ENCODE assay signal across 8 cellular contexts in the genomic region with DNA sequence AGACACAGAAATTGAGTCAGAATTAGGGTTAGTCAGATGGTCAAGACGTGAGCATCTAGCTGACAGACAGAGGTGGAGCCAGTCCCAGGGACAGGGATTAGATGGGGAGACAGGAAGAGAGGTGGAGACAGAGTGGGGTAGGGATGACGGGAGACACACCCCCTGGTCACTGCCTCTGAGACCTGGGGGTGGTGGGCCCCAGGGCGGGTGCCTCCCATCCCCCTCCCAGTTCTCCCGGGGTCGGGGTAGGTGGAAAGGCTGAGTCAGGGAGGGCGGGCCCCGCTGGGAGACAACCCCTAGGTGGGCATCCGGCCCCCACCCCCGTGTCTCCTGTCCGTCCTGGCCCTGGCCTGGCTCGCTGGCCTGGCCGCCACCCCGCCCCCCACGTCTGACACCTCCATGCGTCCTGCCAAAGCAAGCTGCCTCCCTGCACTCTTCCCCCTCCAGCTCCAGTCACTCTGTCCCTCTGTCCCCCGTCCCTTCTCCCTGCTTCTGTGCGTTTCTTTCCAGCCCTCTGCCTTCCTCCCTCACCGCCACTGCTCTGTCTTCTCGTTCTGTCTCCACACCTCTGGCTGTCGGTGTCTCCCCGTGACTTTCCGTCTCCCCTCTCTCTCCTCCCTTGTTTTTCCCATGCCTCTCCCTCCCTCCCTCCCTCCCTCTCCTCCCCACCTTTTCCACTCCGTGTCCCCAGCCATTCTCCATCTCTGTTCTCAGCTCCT. TPM values are rescaled to one million over a fixed set of nuclear protein-coding genes. Genes with fewer than 3 reads are reported as not detected.
DNase-seq lines count a peak whose midpoint lies in the region; ATAC-seq, FAIRE-seq and TF ChIP-seq lines count a peak whose summit lies in the region.

No MANE protein-coding gene starts in this region.

- FAIRE-seq in small intestine (lab: Jason Lieb, UNC), result no peak

- H3K4me3 ChIP-seq in small intestine (ENCODE audit: low read depth in 1 of 2, low read length in 2 of 2), result no peak overlapping the region

- CTCF ChIA-PET in CD4-positive, alpha-beta T cell (lab: Charles Lee), result no interaction called here

- ATAC-seq in CD4-positive, alpha-beta T cell (ENCODE audit: poor library complexity), result no peak
- no peak for ATAC-seq in stimulated activated naive B cell treated with anti-CD40 and anti-IgM and Interleukin-4, amounts not matched to agents 10 μg/mL and 1 μg/mL and 100 μg/mL, for 72 hours (replicated peaks)

- POLR2A ChIA-PET in CD4-positive, alpha-beta T cell (lab: Charles Lee), result interaction anchor here (0.7 to 5.6 kb wide), 5 partner anchors 17 to 27 kb away, joined by 3 to 106 read pairs (median 3); a partner anchor contains a TSS

- H3K4me1 ChIP-seq in small intestine (ENCODE audit: control insufficient read depth in 2 of 2, insufficient read depth in 1 of 2, low read depth in 1 of 2, low read length in 1 of 2), result peaks cover 0 to 7% of the 10 kb centered on the region in 2 donors

- H3K27me3 Mint-ChIP-seq in CD4-positive, alpha-beta T cell, result no peaks in the 10 kb centered on the region
- H3K27me3 Mint-ChIP-seq in brain, result peaks cover 5% of the 10 kb centered on the region
- H3K27me3 Mint-ChIP-seq in stimulated activated naive B cell treated with anti-CD40 and anti-IgM and Interleukin-4, amounts not matched to agents 10 μg/mL and 1 μg/mL and 100 μg/mL, for 72 hours, result no peaks in the 10 kb centered on the region

- WGBS in small intestine, 3 donors, result 7 to 20% (median 19%) methylated on average over 16 to 23 of the region's 23 CpGs

- DNase-seq in CD4-positive, alpha-beta T cell, result peak in 1 of 10 experiments; percentile 23
- DNase-seq in LHCN-M2 (ENCODE audit: low read depth) (peak; percentile 72), islet precursor cell (peak; percentile 99), small intestine (no peak), RPMI8226 (no peak), KG1 (lab: John Stamatoyannopoulos, UW) (no peak)
- DNase-seq in stimulated activated naive B cell treated with anti-CD40 and anti-IgM and Interleukin-4, amounts not matched to agents 10 μg/mL and 1 μg/mL and 100 μg/mL, for 72 hours, result no peak

- no peaks in the 10 kb centered on the region for H3K9me3 Mint-ChIP-seq in CD4-positive, alpha-beta T cell
- H3K9me3 Mint-ChIP-seq in brain, result no peaks in the 10 kb centered on the region
- no peaks in the 10 kb centered on the region for H3K9me3 Mint-ChIP-seq in stimulated activated naive B cell treated with anti-CD40 and anti-IgM and Interleukin-4, amounts not matched to agents 10 μg/mL and 1 μg/mL and 100 μg/mL, for 72 hours

- peaks cover 68% of the 10 kb centered on the region for H3K36me3 Mint-ChIP-seq in CD4-positive, alpha-beta T cell (ENCODE audit: low read depth)
- H3K36me3 Mint-ChIP-seq in brain, result peaks cover 16% of the 10 kb centered on the region
- peaks cover 40 to 66% of the 10 kb centered on the region in 2 donors for H3K36me3 Mint-ChIP-seq in stimulated activated naive B cell treated with anti-CD40 and anti-IgM and Interleukin-4, amounts not matched to agents 10 μg/mL and 1 μg/mL and 100 μg/mL, for 72 hours

- H3K9me3 ChIP-seq in CD4-positive, alpha-beta T cell (ENCODE audit: control insufficient read depth, low read length), result no peaks in the 10 kb centered on the region
- H3K9me3 ChIP-seq in small intestine (ENCODE audit: control insufficient read depth, low read depth), result no peaks in the 10 kb centered on the region

- peak overlapping the region; percentile 94 for H3K27ac Mint-ChIP-seq in CD4-positive, alpha-beta T cell
- H3K27ac Mint-ChIP-seq in brain, result peak overlapping the region; percentile 48 to 90 (median 88)
- H3K27ac Mint-ChIP-seq in stimulated activated naive B cell treated with anti-CD40 and anti-IgM and Interleukin-4, amounts not matched to agents 10 μg/mL and 1 μg/mL and 100 μg/mL, for 72 hours, result peak overlapping the region; percentile 97

- peaks cover 54% of the 10 kb centered on the region for H3K4me1 Mint-ChIP-seq in CD4-positive, alpha-beta T cell (ENCODE audit: low read depth)
- peaks cover 55% of the 10 kb centered on the region for H3K4me1 Mint-ChIP-seq in brain
- H3K4me1 Mint-ChIP-seq in stimulated activated naive B cell treated with anti-CD40 and anti-IgM and Interleukin-4, amounts not matched to agents 10 μg/mL and 1 μg/mL and 100 μg/mL, for 72 hours, result peaks cover 65 to 83% of the 10 kb centered on the region in 2 donors

- no peak for TF ChIP-seq CTCF in CD4-positive, alpha-beta T cell (IDR thresholded peaks at IDR 0.05)
- no peak for TF ChIP-seq CTCF in brain (conservative IDR thresholded peaks at IDR 0.05)

- intact Hi-C loops in CD4-positive, alpha-beta T cell (cut with DNase I, micrococcal nuclease), result loop anchor here in 1 of 2 experiments (5.0 kb wide), 1 partner anchor 37 kb away; a partner anchor contains a TSS

- peak overlapping the region; percentile 17 for H3K27ac ChIP-seq in CD4-positive, alpha-beta T cell (ENCODE audit: low read depth, low read length)
- peak overlapping the region in 1 of 2 donors; percentile 91 for H3K27ac ChIP-seq in small intestine (ENCODE audit: low read depth in 1 of 2, low read length in 1 of 2)

- H3K4me3 Mint-ChIP-seq in CD4-positive, alpha-beta T cell, result peak overlapping the region; percentile 86
- peak overlapping the region; percentile 47 to 81 (median 73) for H3K4me3 Mint-ChIP-seq in brain
- peak overlapping the region; percentile 70 to 73 for H3K4me3 Mint-ChIP-seq in stimulated activated naive B cell treated with anti-CD40 and anti-IgM and Interleukin-4, amounts not matched to agents 10 μg/mL and 1 μg/mL and 100 μg/mL, for 72 hours

- H3K36me3 ChIP-seq in small intestine (ENCODE audit: control insufficient read depth in 2 of 2, insufficient read depth in 2 of 2, low read length in 2 of 2), result peaks cover 2 to 3% of the 10 kb centered on the region in 2 donors

- no peaks in the 10 kb centered on the region for H3K27me3 ChIP-seq in CD4-positive, alpha-beta T cell (ENCODE audit: control insufficient read depth, insufficient read depth, low read length)
- no peaks in the 10 kb centered on the region for H3K27me3 ChIP-seq in small intestine (ENCODE audit: control insufficient read depth in 2 of 2, insufficient read depth in 2 of 2, low read length in 2 of 2)

RNA-seq across cellular contexts. Expression of a gene that starts 15.1 kb away (rescaled TPM):
- total RNA-seq in CD4-positive, alpha-beta T cell, result 10 to 100 TPM; 27.3 to 29.7 TPM
- 10.2 and 15.3 TPM in 2 replicates for total RNA-seq in LHCN-M2 (2014; rRNA removed)
- 16.8 TPM for polyA plus RNA-seq in LHCN-M2 (2012)
- polyA plus RNA-seq in brain (ENCODE audit: insufficient read depth, low read depth, low replicate concordance) (32.4 TPM), small intestine (10 to 100 TPM; 11.1 to 18.0 (median 11.6) TPM)

RNA-seq across cellular contexts. Expression of a gene that starts 28.6 kb away (rescaled TPM):
- total RNA-seq in CD4-positive, alpha-beta T cell, result 100 to 1,000 TPM; 406 to 416 TPM
- 11.6 and 11.7 TPM in 2 replicates for total RNA-seq in LHCN-M2 (2014; rRNA removed)
- polyA plus RNA-seq in LHCN-M2 (2012), result 36.1 TPM
- polyA plus RNA-seq in brain (ENCODE audit: insufficient read depth, low read depth, low replicate concordance) (11.2 TPM), small intestine (10 to 100 TPM in 1 of 3 donors, 1 to 10 TPM in 2; 1.1 to 18.8 (median 7.3) TPM)

RNA-seq across cellular contexts. Expression of a gene that starts 38.9 kb away (rescaled TPM):
- total RNA-seq in CD4-positive, alpha-beta T cell, result 10 to 100 TPM; 21.1 to 26.8 TPM
- 3.7 and 5.3 TPM in 2 replicates for total RNA-seq in LHCN-M2 (2014; rRNA removed)
- polyA plus RNA-seq in LHCN-M2 (2012), result 8.8 TPM
- polyA plus RNA-seq in brain (ENCODE audit: insufficient read depth, low read depth, low replicate concordance) (11.8 TPM), small intestine (1 to 10 TPM; 4.7 to 9.8 (median 6.5) TPM)

RNA-seq across cellular contexts. Expression of a gene that starts 51.3 kb away (rescaled TPM):
- 1 to 10 TPM; 6.8 to 7.7 TPM for total RNA-seq in CD4-positive, alpha-beta T cell
- total RNA-seq in LHCN-M2 (2014; rRNA removed), result 1.2 and 3.5 TPM in 2 replicates
- 1.3 TPM for polyA plus RNA-seq in LHCN-M2 (2012)
- 8.6 TPM for polyA plus RNA-seq in brain (ENCODE audit: insufficient read depth, low read depth, low replicate concordance)
- 1 to 10 TPM; 1.3 to 7.9 (median 2.4) TPM for polyA plus RNA-seq in small intestine

Comparison
In these comparisons a context has a peak if more than half of its experiments do, and no peak if none do; other contexts are left out.
1. DNase-seq: peak in LHCN-M2 (single experiment) and islet precursor cell (single experiment); none in stimulated activated naive B cell treated with anti-CD40 and anti-IgM and Interleukin-4, amounts not matched to agents 10 μg/mL and 1 μg/mL and 100 μg/mL, for 72 hours (single experiment), small intestine (single experiment), RPMI8226 (single experiment) and KG1 (single experiment).
2. RNA of a gene that starts 28.6 kb away (total RNA-seq): 406 to 416 TPM in CD4-positive, alpha-beta T cell; 11.6 to 11.7 TPM in LHCN-M2; every median in the first group is over 10 times any median in the second.
3. Peak in every context shown above with its lines, with median percentiles within 50 percentile points of each other: H3K27ac Mint-ChIP-seq and H3K4me3 Mint-ChIP-seq.